Comparison of ENCODE assay signal across 2 cellular contexts in the genomic region with DNA sequence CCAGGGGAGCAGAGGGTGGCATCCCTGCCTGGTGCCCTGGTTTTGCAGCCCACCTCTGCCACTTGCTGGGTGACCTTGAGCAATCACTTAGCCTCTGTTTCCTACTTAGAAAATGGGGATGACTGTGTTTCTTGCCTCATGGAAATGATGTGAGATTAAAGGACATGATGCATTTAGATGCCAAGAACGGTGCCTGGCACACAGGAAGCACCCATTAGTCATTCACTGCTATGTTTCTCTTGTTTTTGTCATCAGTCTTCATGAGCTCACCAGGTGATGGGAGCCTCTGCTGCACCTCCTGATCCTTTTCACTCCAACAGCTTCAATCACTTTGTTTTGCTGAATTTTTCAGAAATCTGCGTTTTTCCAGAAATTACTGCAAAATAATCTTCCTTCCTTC.
A peak's percentile ranks its signal among the peaks of the same experiment; 100 is the strongest.
TF ChIP-seq lines count a peak whose summit lies in the region.

No MANE protein-coding gene starts in this region.

TF ChIP-seq in HepG2, 621 proteins besides CTCF, POLR2A, EP300 and RAD21:
- TF ChIP-seq RBM22 (optimal IDR thresholded peaks at IDR 0.05; ENCODE audit: low read length) (peak; percentile 24), HOXA3 (CRISPR knock-in tag; IDR thresholded peaks at IDR 0.05) (no peak), SIX4 (CRISPR knock-in tag; IDR thresholded peaks at IDR 0.05) (no peak), ZNF639 (CRISPR knock-in tag; conservative IDR thresholded peaks at IDR 0.05) (no peak), KDM5B (CRISPR knock-in tag; IDR thresholded peaks at IDR 0.05; ENCODE audit: borderline replicate concordance) (no peak)
- TF ChIP-seq, protein P1, sequence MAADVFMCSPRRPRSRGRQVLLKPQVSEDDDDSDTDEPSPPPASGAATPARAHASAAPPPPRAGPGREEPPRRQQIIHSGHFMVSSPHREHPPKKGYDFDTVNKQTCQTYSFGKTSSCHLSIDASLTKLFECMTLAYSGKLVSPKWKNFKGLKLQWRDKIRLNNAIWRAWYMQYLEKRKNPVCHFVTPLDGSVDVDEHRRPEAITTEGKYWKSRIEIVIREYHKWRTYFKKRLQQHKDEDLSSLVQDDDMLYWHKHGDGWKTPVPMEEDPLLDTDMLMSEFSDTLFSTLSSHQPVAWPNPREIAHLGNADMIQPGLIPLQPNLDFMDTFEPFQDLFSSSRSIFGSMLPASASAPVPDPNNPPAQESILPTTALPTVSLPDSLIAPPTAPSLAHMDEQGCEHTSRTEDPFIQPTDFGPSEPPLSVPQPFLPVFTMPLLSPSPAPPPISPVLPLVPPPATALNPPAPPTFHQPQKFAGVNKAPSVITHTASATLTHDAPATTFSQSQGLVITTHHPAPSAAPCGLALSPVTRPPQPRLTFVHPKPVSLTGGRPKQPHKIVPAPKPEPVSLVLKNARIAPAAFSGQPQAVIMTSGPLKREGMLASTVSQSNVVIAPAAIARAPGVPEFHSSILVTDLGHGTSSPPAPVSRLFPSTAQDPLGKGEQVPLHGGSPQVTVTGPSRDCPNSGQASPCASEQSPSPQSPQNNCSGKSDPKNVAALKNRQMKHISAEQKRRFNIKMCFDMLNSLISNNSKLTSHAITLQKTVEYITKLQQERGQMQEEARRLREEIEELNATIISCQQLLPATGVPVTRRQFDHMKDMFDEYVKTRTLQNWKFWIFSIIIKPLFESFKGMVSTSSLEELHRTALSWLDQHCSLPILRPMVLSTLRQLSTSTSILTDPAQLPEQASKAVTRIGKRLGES (CRISPR knock-in tag; IDR thresholded peaks at IDR 0.05; ENCODE audit: borderline replicate concordance), result no peak

TF ChIP-seq in endothelial cell of umbilical vein, 7 proteins besides CTCF, POLR2A, EP300 and RAD21:
- no peak for TF ChIP-seq MYC (IDR thresholded peaks at IDR 0.05; ENCODE audit: low read depth, low read length)
- TF ChIP-seq, protein P2, sequence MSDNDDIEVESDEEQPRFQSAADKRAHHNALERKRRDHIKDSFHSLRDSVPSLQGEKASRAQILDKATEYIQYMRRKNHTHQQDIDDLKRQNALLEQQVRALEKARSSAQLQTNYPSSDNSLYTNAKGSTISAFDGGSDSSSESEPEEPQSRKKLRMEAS (IDR thresholded peaks at IDR 0.05; ENCODE audit: insufficient read depth, insufficient read length), result no peak
- no peak for TF ChIP-seq GATA2 (IDR thresholded peaks at IDR 0.05; ENCODE audit: insufficient read depth, insufficient read length, low read depth, low read length)
- no peak for TF ChIP-seq EZH2 (IDR thresholded peaks at IDR 0.05; ENCODE audit: borderline replicate concordance, low read depth, low read length, severe bottlenecking)
